ENCODE assay signal across 7 cellular contexts in genomic region chr15:75683646-75684312, GRCh38. TPM values are rescaled to one million over a fixed set of nuclear protein-coding genes. Genes with fewer than 3 reads are reported as not detected.
A peak's percentile ranks its signal among the peaks of the same experiment; 100 is the strongest.
DNase-seq lines count a peak whose midpoint lies in the region; ATAC-seq, FAIRE-seq and TF ChIP-seq lines count a peak whose summit lies in the region.
"Not testable (repeated sequence)": the region's sequence is repeated elsewhere in the genome, so short reads cannot be mapped to it uniquely, and the experiment has no call there.

No MANE protein-coding gene starts in this region.

- peak; percentile 93 for FAIRE-seq in GM12891 (lab: Jason Lieb, UNC)

- H3K4me2 ChIP-seq in MM.1S (ENCODE audit: low read depth, low read length), result not testable (repeated sequence)

- ATAC-seq in RWPE2 (ENCODE audit: low read depth), result peak; percentile 71

- H3K9me3 ChIP-seq in MM.1S (replicated peaks; ENCODE audit: insufficient read depth, low read length); RWPE2 (ENCODE audit: severe bottlenecking): not testable (repeated sequence)

- H3K9ac ChIP-seq in MM.1S (ENCODE audit: low read length), result not testable (repeated sequence)

- H4K20me1 ChIP-seq in MM.1S (ENCODE audit: insufficient read depth, low read length), result not testable (repeated sequence)

- H3K27me3 ChIP-seq in MM.1S (replicated peaks; ENCODE audit: insufficient read depth, low read length); RWPE2 (ENCODE audit: insufficient read depth, poor library complexity, severe bottlenecking); kidney epithelial cell (ENCODE audit: control insufficient read depth, insufficient read depth, low read length): not testable (repeated sequence)

- H3K79me2 ChIP-seq in MM.1S (ENCODE audit: low read length), result not testable (repeated sequence)

- not testable (repeated sequence) for H3K27ac ChIP-seq in MM.1S (ENCODE audit: low read length); RWPE2 (ENCODE audit: poor library complexity, severe bottlenecking)
- peak overlapping the region in 1 of 2 donors; percentile 40 for H3K27ac ChIP-seq in coronary artery

- H2AFZ ChIP-seq in MM.1S (ENCODE audit: low read length), result not testable (repeated sequence)

- peak; percentile 86 for DNase-seq in GM12891 (ENCODE audit: insufficient read length, low spot score)
- DNase-seq in MM.1S, result peak; percentile 42
- not testable (repeated sequence) for DNase-seq in RWPE2 (ENCODE audit: low spot score); coronary artery (ENCODE audit: low spot score); kidney epithelial cell (ENCODE audit: low read depth)
- DNase-seq in activated CD8-positive, alpha-beta memory T cell treated with anti-CD3 and anti-CD28 coated beads, Interleukin-2, amount 50 U/mL, for 24 hours (ENCODE audit: extremely low read depth), result peak; percentile 31
- DNase-seq in stimulated activated CD4-positive, alpha-beta T cell treated with anti-CD3 and anti-CD28 coated beads, Interleukin-12 subunit alpha, Interleukin-12 subunit beta, amount 100 ng/mL, for 4 hours, result peak; percentile 65

- peak; percentile 59 for TF ChIP-seq CTCF in MM.1S (IDR thresholded peaks at IDR 0.05; ENCODE audit: low read length)
- TF ChIP-seq CTCF in RWPE2 (IDR thresholded peaks at IDR 0.05; ENCODE audit: poor library complexity, severe bottlenecking), result peak; percentile 96
- TF ChIP-seq CTCF in coronary artery (IDR thresholded peaks at IDR 0.05), result peak; percentile 66
- peak; percentile 77 for TF ChIP-seq CTCF in kidney epithelial cell (IDR thresholded peaks at IDR 0.05; ENCODE audit: insufficient read depth, low read length, poor library complexity, severe bottlenecking)

- TF ChIP-seq POLR2A in GM12891 (IDR thresholded peaks at IDR 0.05; ENCODE audit: low read depth, low read length), result not testable (repeated sequence)

- H3K4me3 ChIP-seq in MM.1S (ENCODE audit: low read length); RWPE2 (ENCODE audit: severe bottlenecking); coronary artery; kidney epithelial cell (ENCODE audit: low read depth, low read length): not testable (repeated sequence)

- H3K9me2 ChIP-seq in MM.1S (replicated peaks; ENCODE audit: insufficient read depth, low read length), result not testable (repeated sequence)

- not testable (repeated sequence) for H3K36me3 ChIP-seq in MM.1S (replicated peaks; ENCODE audit: insufficient read depth, low read length); RWPE2 (ENCODE audit: low read depth); kidney epithelial cell (ENCODE audit: control insufficient read depth, insufficient read depth, low read length)

- H3F3A ChIP-seq in MM.1S (ENCODE audit: insufficient read depth, low read length), result not testable (repeated sequence)

- not testable (repeated sequence) for H3K4me1 ChIP-seq in MM.1S (ENCODE audit: low read length); RWPE2 (ENCODE audit: insufficient read depth, poor library complexity, severe bottlenecking)

RNA-seq across cellular contexts. Expression of gene CSPG4, which starts 28.9 kb away (rescaled TPM):
- polyA plus RNA-seq in GM12891 (2012; ENCODE audit: low read depth, missing spikeins), result 0.67 TPM
- total RNA-seq in kidney epithelial cell, result 1.2 and 1.7 TPM in 2 replicates

RNA-seq across cellular contexts. Expression of gene SNX33, which starts 36.1 kb away (rescaled TPM):
- polyA plus RNA-seq in GM12891 (2012; ENCODE audit: low read depth, missing spikeins), result 0.32 TPM
- total RNA-seq in kidney epithelial cell, result 23.4 and 25.7 TPM in 2 replicates

RNA-seq across cellular contexts. Expression of gene IMP3, which starts 43.8 kb away (rescaled TPM):
- polyA plus RNA-seq in GM12891 (2012; ENCODE audit: low read depth, missing spikeins), result 62.4 TPM
- total RNA-seq in kidney epithelial cell, result 95.9 and 97.7 TPM in 2 replicates

RNA-seq across cellular contexts. Expression of gene SNUPN, which starts 58.3 kb away (rescaled TPM):
- polyA plus RNA-seq in GM12891 (2012; ENCODE audit: low read depth, missing spikeins), result 19.9 TPM
- 17.4 and 21.3 TPM in 2 replicates for total RNA-seq in kidney epithelial cell
